ENCODE assay signal across 1 cellular context in genomic region chr5:121981254-121981653, GRCh38.
TF ChIP-seq lines count a peak whose summit lies in the region.

No MANE protein-coding gene starts in this region.

TF ChIP-seq in GM23338, 12 proteins besides CTCF, POLR2A, EP300 and RAD21 (continued from another document):
- TF ChIP-seq REST (IDR thresholded peaks at IDR 0.05; ENCODE audit: unreplicated experiment): no peak
- TF ChIP-seq ZNF114 (CRISPR knock-in tag; IDR thresholded peaks at IDR 0.05): no peak
- TF ChIP-seq JUNB (IDR thresholded peaks at IDR 0.05; ENCODE audit: unreplicated experiment): no peak
- TF ChIP-seq CREB1 (CRISPR knock-in tag; IDR thresholded peaks at IDR 0.05; ENCODE audit: low read depth): no peak
- TF ChIP-seq EZH2 (IDR thresholded peaks at IDR 0.05; ENCODE audit: low read depth, unreplicated experiment): no peak
- no peak for TF ChIP-seq POLR2AphosphoS5 (IDR thresholded peaks at IDR 0.05; ENCODE audit: low read depth)
- TF ChIP-seq STAT1 (IDR thresholded peaks at IDR 0.05; ENCODE audit: unreplicated experiment): no peak
- TF ChIP-seq, protein P1, sequence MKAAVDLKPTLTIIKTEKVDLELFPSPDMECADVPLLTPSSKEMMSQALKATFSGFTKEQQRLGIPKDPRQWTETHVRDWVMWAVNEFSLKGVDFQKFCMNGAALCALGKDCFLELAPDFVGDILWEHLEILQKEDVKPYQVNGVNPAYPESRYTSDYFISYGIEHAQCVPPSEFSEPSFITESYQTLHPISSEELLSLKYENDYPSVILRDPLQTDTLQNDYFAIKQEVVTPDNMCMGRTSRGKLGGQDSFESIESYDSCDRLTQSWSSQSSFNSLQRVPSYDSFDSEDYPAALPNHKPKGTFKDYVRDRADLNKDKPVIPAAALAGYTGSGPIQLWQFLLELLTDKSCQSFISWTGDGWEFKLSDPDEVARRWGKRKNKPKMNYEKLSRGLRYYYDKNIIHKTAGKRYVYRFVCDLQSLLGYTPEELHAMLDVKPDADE (IDR thresholded peaks at IDR 0.05): no peak
